In genomic region chr20:49595346-49595745, GRCh38 we compare ENCODE assay signal across 14 cellular contexts. TPM values are rescaled to one million over a fixed set of nuclear protein-coding genes. Genes with fewer than 3 reads are reported as not detected.
DNase-seq lines count a peak whose midpoint lies in the region; ATAC-seq and TF ChIP-seq lines count a peak whose summit lies in the region.
"Had no signal": no experiment of that assay in that cellular context is flagged by ENCODE, and none has a peak within 500 bp of the region (broad histone marks: within the 10 kb centered on the region; RNA-seq: fewer than 3 reads in every experiment).

No MANE protein-coding gene starts in this region.

- peak overlapping the region in 1 of 10 donors; percentile 22 for H3K4me3 ChIP-seq in heart right ventricle
- H3K4me3 ChIP-seq in lower lobe of right lung: no peak overlapping the region
- no peak overlapping the region for H3K4me3 ChIP-seq in urinary bladder (ENCODE audit: low read depth, low read length)
- H3K4me3 ChIP-seq: left lung had no signal

- H3K4me3 Mint-ChIP-seq in activated T-helper 17 cell treated with anti-CD3 and anti-CD28 coated beads, Interleukin-2, amount 50 U/mL, for 72 hours: peak overlapping the region; percentile 96

- peak overlapping the region; percentile 99 for H3K27ac Mint-ChIP-seq in activated T-helper 17 cell treated with anti-CD3 and anti-CD28 coated beads, Interleukin-2, amount 50 U/mL, for 72 hours

- H3K27ac ChIP-seq in heart right ventricle (peak overlapping the region in 7 of 10 donors; percentile 22 to 81 (median 71)), lower lobe of right lung (peak overlapping the region; percentile 64), urinary bladder (ENCODE audit: low read depth) (peak overlapping the region; percentile 11)
- H3K27ac ChIP-seq: WERI-Rb-1 had no signal

- peaks cover 49% of the 10 kb centered on the region for H3K4me1 Mint-ChIP-seq in activated T-helper 17 cell treated with anti-CD3 and anti-CD28 coated beads, Interleukin-2, amount 50 U/mL, for 72 hours

- DNase-seq in heart right ventricle (no peak), cardiac septum (ENCODE audit: low spot score) (no peak), lower lobe of right lung (no peak), AG08396 (ENCODE audit: low spot score) (no peak), 8988T (no peak), NCI-H2029 treated with DMSO at 0.1 percent for 48 hours (lab: John Stamatoyannopoulos, UW) (no peak)
- DNase-seq: central memory CD4-positive, alpha-beta T cell; hippocampal formation; left lung; NCI-H187 treated with DMSO at 0.1 percent for 48 hours; NCI-H774; WERI-Rb-1 had no signal

- 85 to 86% methylated on average over 10 of the region's 10 CpGs for WGBS in heart right ventricle, 2 donors
- WGBS in urinary bladder: 90% methylated on average over 10 of the region's 10 CpGs

- TF ChIP-seq CTCF in heart right ventricle (IDR thresholded peaks at IDR 0.05) (no peak), lower lobe of right lung (IDR thresholded peaks at IDR 0.05) (no peak)

- H3K36me3 Mint-ChIP-seq in activated T-helper 17 cell treated with anti-CD3 and anti-CD28 coated beads, Interleukin-2, amount 50 U/mL, for 72 hours (ENCODE audit: low read depth): peaks cover 70% of the 10 kb centered on the region

- H3K9me3 ChIP-seq in heart right ventricle: peaks cover 0 to 4% (median 0%) of the 10 kb centered on the region in 11 donors
- H3K9me3 ChIP-seq in lower lobe of right lung: no peaks in the 10 kb centered on the region

- H3K4me1 ChIP-seq in heart right ventricle: peaks cover 5 to 57% (median 28%) of the 10 kb centered on the region in 9 donors
- H3K4me1 ChIP-seq in lower lobe of right lung: peaks cover 39% of the 10 kb centered on the region
- no peaks in the 10 kb centered on the region for H3K4me1 ChIP-seq in urinary bladder (ENCODE audit: insufficient read depth)

- intact Hi-C loops in heart right ventricle (cut with DNase I) (loop anchor here in 1 of 10 donors (10.0 kb wide), 1 partner anchor 261 kb away; no protein-coding TSS in a partner anchor), cardiac septum (cut with DNase I) (no loop called here), lower lobe of right lung (cut with DNase I) (no loop called here)

- H3K36me3 ChIP-seq in heart right ventricle: no peaks in the 10 kb centered on the region
- no peaks in the 10 kb centered on the region for H3K36me3 ChIP-seq in lower lobe of right lung
- no peaks in the 10 kb centered on the region for H3K36me3 ChIP-seq in urinary bladder (ENCODE audit: insufficient read depth)
- H3K36me3 ChIP-seq: left lung, WERI-Rb-1 had no signal

- H3K9me3 Mint-ChIP-seq in activated T-helper 17 cell treated with anti-CD3 and anti-CD28 coated beads, Interleukin-2, amount 50 U/mL, for 72 hours: peaks cover under 1% of the 10 kb centered on the region

- ATAC-seq in heart right ventricle (no peak), lower lobe of right lung (no peak)
- ATAC-seq in activated T-helper 17 cell treated with anti-CD3 and anti-CD28 coated beads, Interleukin-2, amount 50 U/mL, for 72 hours (replicated peaks): no peak

- H3K27me3 ChIP-seq in heart right ventricle: no peaks in the 10 kb centered on the region
- H3K27me3 ChIP-seq in lower lobe of right lung (ENCODE audit: low read depth): no peaks in the 10 kb centered on the region
- H3K27me3 ChIP-seq: left lung had no signal

- H3K27me3 Mint-ChIP-seq in activated T-helper 17 cell treated with anti-CD3 and anti-CD28 coated beads, Interleukin-2, amount 50 U/mL, for 72 hours: no peaks in the 10 kb centered on the region

RNA-seq across cellular contexts. Expression of gene PTGIS, which starts 27.4 kb away (rescaled TPM):
- total RNA-seq in heart right ventricle: 10 to 100 TPM in 9 of 10 donors, 1 to 10 TPM in 1; 10.0 to 66.8 (median 23.3) TPM
- polyA plus RNA-seq in heart right ventricle: 1 to 10 TPM; 6.5 to 7.5 TPM
- 37.6 TPM for total RNA-seq in cardiac septum
- total RNA-seq in activated T-helper 17 cell treated with anti-CD3 and anti-CD28 coated beads, Interleukin-2, amount 50 U/mL, for 72 hours: 1 to 10 TPM in 1 of 2 donors, under 1 TPM in 1; 0.56 to 2.3 TPM
- 41.2 TPM for total RNA-seq in lower lobe of right lung
- 118 TPM for total RNA-seq in urinary bladder
- 142 TPM for polyA plus RNA-seq in urinary bladder

Comparison
In these comparisons a context has a peak if more than half of its experiments do, and no peak if none do; other contexts are left out.
1. H3K27ac ChIP-seq: peak in every context shown above with its lines; median percentile 71 in heart right ventricle; 64 in lower lobe of right lung; 11 in urinary bladder.